In genomic region chr7:16811555-16811954, GRCh38 we compare ENCODE assay signal across 15 cellular contexts. TPM values are rescaled to one million over a fixed set of nuclear protein-coding genes. Genes with fewer than 3 reads are reported as not detected.
DNase-seq lines count a peak whose midpoint lies in the region; ATAC-seq and TF ChIP-seq lines count a peak whose summit lies in the region.
"Had no signal": no experiment of that assay in that cellular context is flagged by ENCODE, and none has a peak within 500 bp of the region (broad histone marks: within the 10 kb centered on the region; RNA-seq: fewer than 3 reads in every experiment).

No MANE protein-coding gene starts in this region.

- H3K9ac ChIP-seq in adipocyte (ENCODE audit: low read length), result no peak overlapping the region

- no peak overlapping the region for H3K4me3 Mint-ChIP-seq in MCF 10A (ENCODE audit: unreplicated experiment)
- H3K4me3 Mint-ChIP-seq: activated CD4-positive, alpha-beta T cell treated with anti-CD3 and anti-CD28 coated beads, Interleukin-2, amount 10 ng/mL, durations not matched to agents 7 days and 5 days; neural crest cell; stimulated activated effector memory CD8-positive, alpha-beta T cell treated with anti-CD3 and anti-CD28 coated beads, Interleukin-12 subunit alpha, Interleukin-12 subunit beta, amount 100 ng/mL, for 72 hours had no signal

- no peaks in the 10 kb centered on the region for H3K9me3 Mint-ChIP-seq in MCF 10A (ENCODE audit: unreplicated experiment)
- H3K9me3 Mint-ChIP-seq: activated CD4-positive, alpha-beta T cell treated with anti-CD3 and anti-CD28 coated beads, Interleukin-2, amount 10 ng/mL, durations not matched to agents 7 days and 5 days; neural crest cell; stimulated activated effector memory CD8-positive, alpha-beta T cell treated with anti-CD3 and anti-CD28 coated beads, Interleukin-12 subunit alpha, Interleukin-12 subunit beta, amount 100 ng/mL, for 72 hours had no signal

- POLR2A ChIA-PET in MCF 10A (lab: Yijun Ruan, JAX), result no interaction called here

- H3K9me3 ChIP-seq in breast epithelium (no peaks in the 10 kb centered on the region), adipocyte (ENCODE audit: control insufficient read depth, low read length) (no peaks in the 10 kb centered on the region), Peyer's patch (no peaks in the 10 kb centered on the region)

- no peaks in the 10 kb centered on the region for H3K36me3 Mint-ChIP-seq in MCF 10A (ENCODE audit: insufficient read depth, unreplicated experiment)
- H3K36me3 Mint-ChIP-seq: stimulated activated effector memory CD8-positive, alpha-beta T cell treated with anti-CD3 and anti-CD28 coated beads, Interleukin-12 subunit alpha, Interleukin-12 subunit beta, amount 100 ng/mL, for 72 hours had no signal

- ATAC-seq in HG02852 (IDR thresholded peaks at IDR 0.05; ENCODE audit: unreplicated experiment), result no peak
- ATAC-seq: SK-N-SH treated with all-trans-retinoic acid at 6 μM for 48 hours; stimulated activated effector memory CD8-positive, alpha-beta T cell treated with anti-CD3 and anti-CD28 coated beads, Interleukin-12 subunit alpha, Interleukin-12 subunit beta, amount 100 ng/mL, for 72 hours had no signal

- CTCF ChIA-PET in MCF 10A (lab: Yijun Ruan, JAX), result no interaction called here

- H3K27ac ChIP-seq in breast epithelium (no peak overlapping the region), Peyer's patch (peak overlapping the region in 2 of 4 donors; percentile 8 to 18)

- H3K4me1 ChIP-seq in breast epithelium (no peaks in the 10 kb centered on the region), adipocyte (ENCODE audit: control insufficient read depth, insufficient read depth, low read length) (no peaks in the 10 kb centered on the region), Peyer's patch (no peaks in the 10 kb centered on the region)

- peak overlapping the region; percentile 42 for H3K27ac Mint-ChIP-seq in MCF 10A (ENCODE audit: low read depth, unreplicated experiment)
- H3K27ac Mint-ChIP-seq: activated CD4-positive, alpha-beta T cell treated with anti-CD3 and anti-CD28 coated beads, Interleukin-2, amount 10 ng/mL, durations not matched to agents 7 days and 5 days; stimulated activated effector memory CD8-positive, alpha-beta T cell treated with anti-CD3 and anti-CD28 coated beads, Interleukin-12 subunit alpha, Interleukin-12 subunit beta, amount 100 ng/mL, for 72 hours had no signal

- no peak for TF ChIP-seq POLR2A in breast epithelium (IDR thresholded peaks at IDR 0.05)
- no peak for TF ChIP-seq POLR2A in Peyer's patch (IDR thresholded peaks at IDR 0.05)

- no peaks in the 10 kb centered on the region for H3K27me3 Mint-ChIP-seq in MCF 10A (ENCODE audit: insufficient read depth, unreplicated experiment)

- intact Hi-C loops in MCF 10A (cut with micrococcal nuclease) (no loop called here), breast epithelium (cut with DNase I; ENCODE audit: low total_unique reads) (no loop called here)

- BruUV-seq in MCF 10A (replicated peaks; lab: Mats Ljungman, UMichigan), result no TSS peak

- H3K4me3 ChIP-seq in breast epithelium (no peak overlapping the region), adipocyte (ENCODE audit: low read length) (no peak overlapping the region), foreskin fibroblast (ENCODE audit: low read depth in 1 of 2, low read length in 2 of 2) (no peak overlapping the region), Peyer's patch (no peak overlapping the region)

- H3K36me3 ChIP-seq in breast epithelium (no peaks in the 10 kb centered on the region), adipocyte (ENCODE audit: control insufficient read depth, insufficient read depth, low read length, severe bottlenecking) (no peaks in the 10 kb centered on the region), Peyer's patch (no peaks in the 10 kb centered on the region)

- H3K27me3 ChIP-seq in breast epithelium (no peaks in the 10 kb centered on the region), adipocyte (replicated peaks; ENCODE audit: control insufficient read depth, insufficient read depth, low read length) (no peaks in the 10 kb centered on the region), Peyer's patch (no peaks in the 10 kb centered on the region)

- no peak for TF ChIP-seq CTCF in MCF 10A (IDR thresholded peaks at IDR 0.05; ENCODE audit: unreplicated experiment)
- no peak for TF ChIP-seq CTCF in breast epithelium (IDR thresholded peaks at IDR 0.05)
- TF ChIP-seq CTCF in foreskin fibroblast (IDR thresholded peaks at IDR 0.05; ENCODE audit: low read depth, low read length), result no peak
- no peak for TF ChIP-seq CTCF in Peyer's patch (IDR thresholded peaks at IDR 0.05)

- DNase-seq in MCF 10A (ENCODE audit: unreplicated experiment), result peak; percentile 27
- no peak for DNase-seq in breast epithelium (ENCODE audit: low spot score in 2 of 2)
- peak; percentile 70 for DNase-seq in adipocyte (ENCODE audit: low read depth)
- peak; percentile 45 to 65 for DNase-seq in foreskin fibroblast
- no peak for DNase-seq in NK-92 (lab: John Stamatoyannopoulos, UW; ENCODE audit: unreplicated experiment)
- no peak for DNase-seq in amygdala (lab: John Stamatoyannopoulos, UW)
- no peak for DNase-seq in Peyer's patch
- DNase-seq: activated CD4-positive, alpha-beta T cell treated with anti-CD3 and anti-CD28 coated beads, Interleukin-2, amount 10 ng/mL, durations not matched to agents 7 days and 5 days; GF-D8; NCI-H446 treated with DMSO at 0.1 percent for 48 hours; stimulated activated CD4-positive, alpha-beta T cell treated with anti-CD3 and anti-CD28 coated beads, Interleukin-15, amount 100 ng/mL, for 24 hours had no signal

- H3K4me1 Mint-ChIP-seq in MCF 10A (ENCODE audit: insufficient read depth, unreplicated experiment), result peaks cover 6% of the 10 kb centered on the region
- H3K4me1 Mint-ChIP-seq: activated CD4-positive, alpha-beta T cell treated with anti-CD3 and anti-CD28 coated beads, Interleukin-2, amount 10 ng/mL, durations not matched to agents 7 days and 5 days; neural crest cell; stimulated activated effector memory CD8-positive, alpha-beta T cell treated with anti-CD3 and anti-CD28 coated beads, Interleukin-12 subunit alpha, Interleukin-12 subunit beta, amount 100 ng/mL, for 72 hours had no signal

RNA-seq across cellular contexts. Expression of gene AGR2, which starts 6.8 kb away (rescaled TPM):
- total RNA-seq in MCF 10A (2022), result 0.17 and 0.65 TPM in 2 replicates
- 100 to 1,000 TPM in 1 of 3 donors, 10 to 100 TPM in 1, not detected in 1; 72.8 to 156 TPM for total RNA-seq in breast epithelium
- 100 to 1,000 TPM in 3 of 4 donors, 10 to 100 TPM in 1; 49.5 to 282 (median 252) TPM for total RNA-seq in Peyer's patch
- total RNA-seq: activated CD4-positive, alpha-beta T cell treated with anti-CD3 and anti-CD28 coated beads, Interleukin-2, amount 10 ng/mL, durations not matched to agents 7 days and 5 days; neural crest cell had no signal

RNA-seq across cellular contexts. Expression of gene TSPAN13, which starts 58.0 kb away (rescaled TPM):
- total RNA-seq in MCF 10A (2022) (14.0 and 14.1 TPM in 2 replicates), breast epithelium (10 to 100 TPM; 10.2 to 73.8 (median 42.6) TPM), Peyer's patch (10 to 100 TPM; 21.5 to 53.9 (median 33.1) TPM)

Comparison
In these comparisons a context has a peak if more than half of its experiments do, and no peak if none do; other contexts are left out.
1. DNase-seq: peak in MCF 10A (single experiment), adipocyte (single experiment) and foreskin fibroblast (2 of 2); none in breast epithelium (0 of 2), NK-92 (single experiment), amygdala (0 of 56) and Peyer's patch (0 of 3).